ENCODE assay signal across 17 cellular contexts in the genomic region with DNA sequence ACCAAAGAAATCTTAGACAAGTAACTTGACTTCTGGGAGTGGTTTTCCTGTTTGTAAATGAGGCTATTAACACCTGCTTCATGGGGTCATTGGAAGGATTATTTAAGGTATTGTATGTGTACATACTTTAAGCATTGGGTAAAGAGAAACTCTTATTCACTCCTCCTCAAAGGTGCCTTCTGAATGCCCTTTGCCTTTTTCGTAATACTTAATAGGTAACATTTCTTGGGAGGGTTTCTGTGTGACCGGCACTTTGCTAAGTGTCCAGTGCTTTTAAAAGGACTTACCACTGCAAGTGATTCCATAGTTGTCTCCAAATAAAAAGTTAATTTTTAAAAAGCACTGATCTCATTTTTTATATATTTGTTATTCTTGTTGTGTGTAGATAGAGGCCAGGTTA. TPM values are rescaled to one million over a fixed set of nuclear protein-coding genes. Genes with fewer than 3 reads are reported as not detected.
DNase-seq lines count a peak whose midpoint lies in the region; ATAC-seq and TF ChIP-seq lines count a peak whose summit lies in the region.
"Had no signal": no experiment of that assay in that cellular context is flagged by ENCODE, and none has a peak within 500 bp of the region (broad histone marks: within the 10 kb centered on the region; RNA-seq: fewer than 3 reads in every experiment).

No MANE protein-coding gene starts in this region.

- H3K4me1 Mint-ChIP-seq in endodermal cell, result peaks cover 52% of the 10 kb centered on the region
- peaks cover 67% of the 10 kb centered on the region for H3K4me1 Mint-ChIP-seq in nephron

- no peaks in the 10 kb centered on the region for H3K9me3 ChIP-seq in HUES48 (ENCODE audit: control insufficient read depth, insufficient read depth, low read length)
- H3K9me3 ChIP-seq in endodermal cell (ENCODE audit: control insufficient read depth, low read length), result no peaks in the 10 kb centered on the region
- H3K9me3 ChIP-seq in upper lobe of right lung, result no peaks in the 10 kb centered on the region
- H3K9me3 ChIP-seq: SJSA1 had no signal

- DNase-seq in endodermal cell (no peak), upper lobe of right lung (no peak), NCI-H2196 treated with DMSO at 0.1 percent for 48 hours (lab: John Stamatoyannopoulos, UW; ENCODE audit: unreplicated experiment) (no peak)
- no peak for DNase-seq in activated naive CD4-positive, alpha-beta T cell treated with anti-CD3 and anti-CD28 coated beads, Interleukin-2, amount 50 U/mL, for 72 hours (ENCODE audit: low spot score in 2 of 2)
- DNase-seq: ACHN, DMS79, HCEC 1CT, KG1, NCI-H1436, NCI-H2029, NCI-H2171, NCI-H82, PC-9 had no signal

- H3K4me3 ChIP-seq in HUES48 (ENCODE audit: low read depth, low read length) (0 out of 2 replicates have a peak overlapping the region, but pooled peaks have one; percentile 7), endodermal cell (ENCODE audit: low read length) (no peak overlapping the region), upper lobe of right lung (no peak overlapping the region)
- H3K4me3 ChIP-seq: PC-9, SJSA1 had no signal

- H3K4me3 Mint-ChIP-seq in endodermal cell, result no peak overlapping the region
- H3K4me3 Mint-ChIP-seq in nephron, result no peak overlapping the region

- H3K9me3 Mint-ChIP-seq in endodermal cell (no peaks in the 10 kb centered on the region), nephron (no peaks in the 10 kb centered on the region)
- H3K9me3 Mint-ChIP-seq in activated naive CD4-positive, alpha-beta T cell treated with anti-CD3 and anti-CD28 coated beads, Interleukin-2, amount 50 U/mL, for 72 hours, result no peaks in the 10 kb centered on the region

- ATAC-seq in upper lobe of right lung (peak; percentile 15), HG02798 (IDR thresholded peaks at IDR 0.05; ENCODE audit: poor library complexity, unreplicated experiment) (no peak)
- no peak for ATAC-seq in activated naive CD4-positive, alpha-beta T cell treated with anti-CD3 and anti-CD28 coated beads, Interleukin-2, amount 50 U/mL, for 72 hours

- 80 to 92% methylated on average over 1 to 2 of the region's 2 CpGs for WGBS in endodermal cell (ENCODE audit: insufficient coverage in 1 of 2, insufficient read length in 1 of 2), 2 experiments

- H3K36me3 Mint-ChIP-seq in endodermal cell (ENCODE audit: low read depth), result peaks cover 6% of the 10 kb centered on the region
- H3K36me3 Mint-ChIP-seq in nephron (ENCODE audit: low read depth), result peaks cover 8% of the 10 kb centered on the region
- no peaks in the 10 kb centered on the region for H3K36me3 Mint-ChIP-seq in activated naive CD4-positive, alpha-beta T cell treated with anti-CD3 and anti-CD28 coated beads, Interleukin-2, amount 50 U/mL, for 72 hours

- H3K27ac ChIP-seq in HUES48 (ENCODE audit: low read depth, low read length), result peak overlapping the region; percentile 69
- H3K27ac ChIP-seq in endodermal cell (ENCODE audit: low read depth, low read length), result no peak overlapping the region
- H3K27ac ChIP-seq in upper lobe of right lung, result no peak overlapping the region
- H3K27ac ChIP-seq: PC-9, SJSA1 had no signal

- H3K27me3 ChIP-seq in HUES48 (ENCODE audit: control insufficient read depth, insufficient read depth, low read length) (no peaks in the 10 kb centered on the region), endodermal cell (ENCODE audit: control insufficient read depth, insufficient read depth, low read length, poor library complexity, severe bottlenecking) (no peaks in the 10 kb centered on the region), upper lobe of right lung (no peaks in the 10 kb centered on the region)
- H3K27me3 ChIP-seq: SJSA1 had no signal

- TF ChIP-seq CTCF in endodermal cell (conservative IDR thresholded peaks at IDR 0.05) (no peak), nephron (IDR thresholded peaks at IDR 0.05; ENCODE audit: unreplicated experiment in 3 of 3) (no peak), upper lobe of right lung (IDR thresholded peaks at IDR 0.05) (no peak)

- H3K36me3 ChIP-seq in HUES48 (ENCODE audit: control insufficient read depth, insufficient read depth, low read length) (peaks cover 3% of the 10 kb centered on the region; the same call in 1 of the 2 replicates), endodermal cell (ENCODE audit: control insufficient read depth, insufficient read depth, low read length) (no peaks in the 10 kb centered on the region), upper lobe of right lung (no peaks in the 10 kb centered on the region)

- peak overlapping the region; percentile 2 for H3K27ac Mint-ChIP-seq in endodermal cell
- peak overlapping the region; percentile 18 to 75 (median 63) for H3K27ac Mint-ChIP-seq in nephron
- no peak overlapping the region for H3K27ac Mint-ChIP-seq in activated naive CD4-positive, alpha-beta T cell treated with anti-CD3 and anti-CD28 coated beads, Interleukin-2, amount 50 U/mL, for 72 hours

- H3K4me1 ChIP-seq in HUES48 (ENCODE audit: control insufficient read depth, insufficient read depth, low read length) (peaks cover 23% of the 10 kb centered on the region), endodermal cell (ENCODE audit: control insufficient read depth, insufficient read depth, low read length) (peaks cover 8% of the 10 kb centered on the region), upper lobe of right lung (peaks cover 72% of the 10 kb centered on the region)
- H3K4me1 ChIP-seq: SJSA1 had no signal

- H3K27me3 Mint-ChIP-seq in endodermal cell (ENCODE audit: insufficient read depth) (no peaks in the 10 kb centered on the region), nephron (ENCODE audit: low read depth) (no peaks in the 10 kb centered on the region)

- intact Hi-C loops in upper lobe of right lung (cut with DNase I), result no loop called here

- H3K9ac ChIP-seq in HUES48 (ENCODE audit: low read depth, low read length) (no peak overlapping the region), endodermal cell (ENCODE audit: extremely low read depth, low read length, poor library complexity, severe bottlenecking) (no peak overlapping the region)

RNA-seq across cellular contexts. Expression of a gene that starts 52.6 kb away (rescaled TPM):
- 100 to 1,000 TPM; 136 to 182 TPM for total RNA-seq in endodermal cell
- 164 TPM for polyA plus RNA-seq in endodermal cell (2013, experiment 1 of 2)
- 145 TPM for polyA plus RNA-seq in endodermal cell (2013, experiment 2 of 2)
- total RNA-seq in upper lobe of right lung, result 130 TPM
- 100 to 1,000 TPM; 125 to 148 TPM for total RNA-seq in activated naive CD4-positive, alpha-beta T cell treated with anti-CD3 and anti-CD28 coated beads, Interleukin-2, amount 50 U/mL, for 72 hours

Comparison
In these comparisons a context has a peak if more than half of its experiments do, and no peak if none do; other contexts are left out.
1. H3K27ac Mint-ChIP-seq: peak in endodermal cell (single experiment) and nephron (3 of 3); none in activated naive CD4-positive, alpha-beta T cell treated with anti-CD3 and anti-CD28 coated beads, Interleukin-2, amount 50 U/mL, for 72 hours (0 of 2).